ENCODE assay signal across 11 cellular contexts in the genomic region with DNA sequence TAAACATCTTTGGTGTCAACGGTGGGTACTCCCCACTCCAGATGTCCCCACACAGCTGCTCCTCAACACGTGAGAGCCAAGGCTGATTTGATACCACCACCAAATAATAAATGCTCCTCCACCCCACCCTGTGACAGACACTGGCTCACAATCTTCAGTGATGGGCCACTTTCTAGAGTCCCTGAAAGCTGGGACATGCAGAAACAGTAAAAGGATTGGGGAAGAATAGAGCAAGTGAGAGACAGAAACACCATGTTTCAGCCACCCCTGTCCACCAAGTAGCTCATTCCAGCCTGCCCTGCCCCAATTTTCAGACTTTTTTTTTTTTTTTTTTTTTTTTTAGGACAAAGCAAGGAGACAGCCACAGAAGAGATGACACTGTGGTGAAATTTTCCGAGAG. TPM values are rescaled to one million over a fixed set of nuclear protein-coding genes. Genes with fewer than 3 reads are reported as not detected.
A peak's percentile ranks its signal among the peaks of the same experiment; 100 is the strongest.
DNase-seq lines count a peak whose midpoint lies in the region; ATAC-seq and TF ChIP-seq lines count a peak whose summit lies in the region.
"Had no signal": no experiment of that assay in that cellular context is flagged by ENCODE, and none has a peak within 500 bp of the region (broad histone marks: within the 10 kb centered on the region; RNA-seq: fewer than 3 reads in every experiment).

No MANE protein-coding gene starts in this region.

- H3K9me3 ChIP-seq in DND-41 (ENCODE audit: insufficient read depth, low read length, severe bottlenecking), result no peaks in the 10 kb centered on the region
- H3K9me3 ChIP-seq in endodermal cell (ENCODE audit: control insufficient read depth, low read length), result no peaks in the 10 kb centered on the region

- H3K9ac ChIP-seq in DND-41 (ENCODE audit: low read depth, low read length) (0 out of 2 replicates have a peak overlapping the region, but pooled peaks have one; percentile 6), endodermal cell (ENCODE audit: extremely low read depth, low read length, poor library complexity, severe bottlenecking) (peak overlapping the region; percentile 37)

- H3K4me3 Mint-ChIP-seq in endodermal cell (peak overlapping the region; percentile 71), progenitor cell of endocrine pancreas (ENCODE audit: low read depth) (peak overlapping the region; percentile 55)

- CTCF ChIA-PET in RWPE1 (lab: Yijun Ruan, JAX), result interaction anchor here (1.4 kb wide), 1 partner anchor 37 kb away, joined by 7 read pairs; no protein-coding TSS in a partner anchor

- H3K27ac ChIP-seq in DND-41 (ENCODE audit: low read length) (no peak overlapping the region), RWPE1 (peak overlapping the region; percentile 55; the same call in 1 of the 2 replicates), endodermal cell (ENCODE audit: low read depth, low read length) (no peak overlapping the region)

- TF ChIP-seq CTCF in DND-41 (IDR thresholded peaks at IDR 0.05; ENCODE audit: borderline replicate concordance, extremely low read depth, low read length, poor library complexity, severe bottlenecking) (no peak), RWPE1 (conservative IDR thresholded peaks at IDR 0.05; ENCODE audit: low read depth) (no peak), endodermal cell (conservative IDR thresholded peaks at IDR 0.05) (no peak), progenitor cell of endocrine pancreas (IDR thresholded peaks at IDR 0.05; ENCODE audit: unreplicated experiment) (no peak)

- 74 to 75% methylated on average over 1 to 3 of the region's 3 CpGs for WGBS in endodermal cell (ENCODE audit: insufficient coverage in 1 of 2, insufficient read length in 1 of 2), 2 experiments

- H3K9me3 Mint-ChIP-seq in endodermal cell, result no peaks in the 10 kb centered on the region
- no peaks in the 10 kb centered on the region for H3K9me3 Mint-ChIP-seq in progenitor cell of endocrine pancreas (ENCODE audit: low read depth)

- H3K4me2 ChIP-seq in DND-41 (ENCODE audit: insufficient read depth, low read length), result peak overlapping the region; percentile 87

- DNase-seq in DND-41 (no peak), RWPE1 (ENCODE audit: low spot score) (no peak), endodermal cell (no peak), progenitor cell of endocrine pancreas (ENCODE audit: low spot score, unreplicated experiment) (no peak), COLO668 (lab: John Stamatoyannopoulos, UW; ENCODE audit: unreplicated experiment) (no peak), NOMO-1 treated with dmso at 0.1 percent for 144 hours (lab: John Stamatoyannopoulos, UW; ENCODE audit: unreplicated experiment) (no peak), foreskin melanocyte (no peak), NCI-H146 treated with DMSO at 0.1 percent for 48 hours (lab: John Stamatoyannopoulos, UW; ENCODE audit: unreplicated experiment) (no peak)
- DNase-seq: KBM-7 had no signal

- peaks cover 10% of the 10 kb centered on the region for H3K36me3 ChIP-seq in DND-41 (ENCODE audit: insufficient read depth, low read length)
- H3K36me3 ChIP-seq in endodermal cell (ENCODE audit: control insufficient read depth, insufficient read depth, low read length), result no peaks in the 10 kb centered on the region

- H3K4me3 ChIP-seq in DND-41 (ENCODE audit: low read depth in 1 of 2, low read length in 2 of 2) (peak overlapping the region in 1 of 2 experiments; percentile 87; a peak in 1 of 4 replicates), endodermal cell (ENCODE audit: low read length) (peak overlapping the region; percentile 93)

- no peaks in the 10 kb centered on the region for H3K36me3 Mint-ChIP-seq in endodermal cell (ENCODE audit: low read depth)
- peaks cover 1% of the 10 kb centered on the region for H3K36me3 Mint-ChIP-seq in progenitor cell of endocrine pancreas (ENCODE audit: insufficient read depth)

- H3K27ac Mint-ChIP-seq in endodermal cell (peak overlapping the region; percentile 82), progenitor cell of endocrine pancreas (no peak overlapping the region)

- ATAC-seq in DND-41 (ENCODE audit: insufficient read depth, low read depth), result no peak
- ATAC-seq: activated CD4-positive, CD25-positive, alpha-beta regulatory T cell treated with anti-CD3 and anti-CD28 coated beads, Interleukin-2, amount 50 U/mL, for 24 hours; sciatic nerve had no signal

- POLR2A ChIA-PET in RWPE1 (lab: Yijun Ruan, JAX; ENCODE audit: low non-redundant PET), result no interaction called here

- H4K20me1 ChIP-seq in DND-41 (ENCODE audit: insufficient read depth, low read length), result no peaks in the 10 kb centered on the region

- H3K4me1 Mint-ChIP-seq in endodermal cell, result peaks cover 34% of the 10 kb centered on the region
- H3K4me1 Mint-ChIP-seq in progenitor cell of endocrine pancreas (ENCODE audit: low read depth), result peaks cover 28% of the 10 kb centered on the region

- H3K4me1 ChIP-seq in DND-41 (ENCODE audit: insufficient read depth, low read length) (peaks cover 32% of the 10 kb centered on the region), endodermal cell (ENCODE audit: control insufficient read depth, insufficient read depth, low read length) (peaks cover 6% of the 10 kb centered on the region)

- H3K27me3 ChIP-seq in DND-41 (ENCODE audit: insufficient read depth, low read length, poor library complexity), result no peaks in the 10 kb centered on the region
- no peaks in the 10 kb centered on the region for H3K27me3 ChIP-seq in endodermal cell (ENCODE audit: control insufficient read depth, insufficient read depth, low read length, poor library complexity, severe bottlenecking)

- H3K27me3 Mint-ChIP-seq in endodermal cell (ENCODE audit: insufficient read depth) (peaks cover 24% of the 10 kb centered on the region), progenitor cell of endocrine pancreas (peaks cover 36% of the 10 kb centered on the region)

- no peak overlapping the region for H2AFZ ChIP-seq in DND-41 (ENCODE audit: low read depth, low read length)

- peaks cover 6% of the 10 kb centered on the region for H3K79me2 ChIP-seq in DND-41 (ENCODE audit: insufficient read depth, low read length)

RNA-seq across cellular contexts. Expression of gene SLC46A3, which starts 1.6 kb away (rescaled TPM):
- total RNA-seq in endodermal cell (1 to 10 TPM; 1.8 to 2.9 TPM), progenitor cell of endocrine pancreas (3.3 and 3.5 TPM in 2 replicates)
- 1.6 TPM for polyA plus RNA-seq in endodermal cell (2013, experiment 1 of 2)
- polyA plus RNA-seq in endodermal cell (2013, experiment 2 of 2), result 2.2 TPM

RNA-seq across cellular contexts. Expression of gene POMP, which starts 58.2 kb away (rescaled TPM):
- total RNA-seq in endodermal cell (10 to 100 TPM; 88.8 to 95.4 TPM), progenitor cell of endocrine pancreas (58.9 and 60.9 TPM in 2 replicates)
- polyA plus RNA-seq in endodermal cell (2013, experiment 1 of 2), result 95.9 TPM
- 94.3 TPM for polyA plus RNA-seq in endodermal cell (2013, experiment 2 of 2)
